In genomic region chr1:47808612-47809011, GRCh38 we compare ENCODE assay signal across 16 cellular contexts.
DNase-seq lines count a peak whose midpoint lies in the region; ATAC-seq, FAIRE-seq and TF ChIP-seq lines count a peak whose summit lies in the region.
"Had no signal": no experiment of that assay in that cellular context is flagged by ENCODE, and none has a peak within 500 bp of the region (broad histone marks: within the 10 kb centered on the region; RNA-seq: fewer than 3 reads in every experiment).

No MANE protein-coding gene starts in this region.

- no peaks in the 10 kb centered on the region for H3K9me3 Mint-ChIP-seq in MCF 10A (ENCODE audit: unreplicated experiment)

- no peaks in the 10 kb centered on the region for H4K20me1 ChIP-seq in mammary epithelial cell (ENCODE audit: insufficient read depth, low read length)
- H4K20me1 ChIP-seq: BLaER1 had no signal

- H3K9ac ChIP-seq in mammary epithelial cell (ENCODE audit: insufficient read depth, low read length) = no peak overlapping the region
- H3K9ac ChIP-seq: BLaER1 had no signal

- DNase-seq in mammary epithelial cell (peak; percentile 56), MCF 10A (ENCODE audit: unreplicated experiment) (no peak), bronchial epithelial cell (ENCODE audit: low read depth) (peak; percentile 56), foreskin keratinocyte (peak; percentile 38 to 49), NCI-H2107 treated with DMSO at 0.1 percent for 48 hours (lab: John Stamatoyannopoulos, UW; ENCODE audit: unreplicated experiment) (no peak), Kasumi-1 (lab: John Stamatoyannopoulos, UW) (no peak)
- no peak for DNase-seq in stimulated activated CD8-positive, alpha-beta memory T cell treated with anti-CD3 and anti-CD28 coated beads, Interleukin-4, amount 100 ng/mL, for 48 hours
- DNase-seq: 8988T; AML-193; Caco-2; CD8-positive, alpha-beta memory T cell; DND-41; GDM1 had no signal

- no peak for TF ChIP-seq CTCF in mammary epithelial cell (conservative IDR thresholded peaks at IDR 0.05 in 1 of 2, IDR thresholded peaks at IDR 0.05 in 1 of 2; ENCODE audit: extremely low read depth in 1 of 2, insufficient read depth in 1 of 2, low read depth in 1 of 2, low read length in 2 of 2)
- TF ChIP-seq CTCF in MCF 10A (IDR thresholded peaks at IDR 0.05; ENCODE audit: unreplicated experiment) = no peak
- TF ChIP-seq CTCF in bronchial epithelial cell (IDR thresholded peaks at IDR 0.05; ENCODE audit: insufficient read depth, low read length, severe bottlenecking) = no peak
- no peak for TF ChIP-seq CTCF in foreskin keratinocyte (conservative IDR thresholded peaks at IDR 0.05)

- peak; percentile 64 for ATAC-seq in foreskin keratinocyte
- ATAC-seq: HCT116 had no signal

- no peak overlapping the region for H3K27ac ChIP-seq in mammary epithelial cell (ENCODE audit: insufficient read depth, low read depth, low read length)
- H3K27ac ChIP-seq in foreskin keratinocyte = no peak overlapping the region
- H3K27ac ChIP-seq: BLaER1 had no signal

- H3K4me1 Mint-ChIP-seq in MCF 10A (ENCODE audit: insufficient read depth, unreplicated experiment) = peaks cover 24% of the 10 kb centered on the region
- H3K4me1 Mint-ChIP-seq: CD8-positive, alpha-beta memory T cell had no signal

- H3K4me3 Mint-ChIP-seq in MCF 10A (ENCODE audit: unreplicated experiment) = no peak overlapping the region

- no peaks in the 10 kb centered on the region for H3K36me3 ChIP-seq in mammary epithelial cell (ENCODE audit: insufficient read depth, low read length)
- H3K36me3 ChIP-seq in bronchial epithelial cell (ENCODE audit: control insufficient read depth, insufficient read depth, low read length) = no peaks in the 10 kb centered on the region
- H3K36me3 ChIP-seq: BLaER1 had no signal

- FAIRE-seq in bronchial epithelial cell (lab: Jason Lieb, UNC) = no peak
- FAIRE-seq: H54 had no signal

- no peaks in the 10 kb centered on the region for H3K36me3 Mint-ChIP-seq in MCF 10A (ENCODE audit: insufficient read depth, unreplicated experiment)
- H3K36me3 Mint-ChIP-seq: CD8-positive, alpha-beta memory T cell had no signal

- BruUV-seq in mammary epithelial cell (replicated peaks; lab: Mats Ljungman, UMichigan) = no TSS peak
- no TSS peak for BruUV-seq in MCF 10A (replicated peaks; lab: Mats Ljungman, UMichigan)

- 83% methylated on average over 2 of the region's 2 CpGs for WGBS in mammary epithelial cell (ENCODE audit: low coverage, missing lambda C conversion rate)

- CTCF ChIA-PET in mammary epithelial cell (lab: Charles Lee; ENCODE audit: low non-redundant PET) = no interaction called here
- CTCF ChIA-PET in MCF 10A (lab: Yijun Ruan, JAX) = interaction anchor here (0.6 to 0.7 kb wide), 2 partner anchors 48 to 82 kb away, joined by 3 read pairs; no protein-coding TSS in a partner anchor

- no peaks in the 10 kb centered on the region for H3K79me2 ChIP-seq in mammary epithelial cell (ENCODE audit: insufficient read depth, low read length)

- dilution Hi-C loops in mammary epithelial cell (cut with HindIII; ENCODE audit: low sequenced_read_pairs) = no loop called here

- H3K27me3 ChIP-seq in mammary epithelial cell (ENCODE audit: insufficient read depth, low read length) (no peaks in the 10 kb centered on the region), bronchial epithelial cell (ENCODE audit: control insufficient read depth, insufficient read depth, low read length) (no peaks in the 10 kb centered on the region), foreskin keratinocyte (no peaks in the 10 kb centered on the region)
- H3K27me3 ChIP-seq: BLaER1 had no signal

- H3K4me1 ChIP-seq in mammary epithelial cell (ENCODE audit: insufficient read depth, low read length) (peaks cover 12% of the 10 kb centered on the region), foreskin keratinocyte (no peaks in the 10 kb centered on the region)
- H3K4me1 ChIP-seq: Caco-2 had no signal

- H3K9me3 ChIP-seq in mammary epithelial cell (replicated peaks; ENCODE audit: insufficient read depth, low read length) = no peaks in the 10 kb centered on the region
- H3K9me3 ChIP-seq: BLaER1, Caco-2 had no signal

- no peak overlapping the region for H3K4me2 ChIP-seq in mammary epithelial cell (ENCODE audit: insufficient read depth, low read depth, low read length)
- H3K4me2 ChIP-seq: BLaER1 had no signal

- H3K27ac Mint-ChIP-seq in MCF 10A (ENCODE audit: low read depth, unreplicated experiment) = no peak overlapping the region
- H3K27ac Mint-ChIP-seq: CD8-positive, alpha-beta memory T cell had no signal

- no peak overlapping the region for H3K4me3 ChIP-seq in mammary epithelial cell (replicated peaks in 1 of 3; ENCODE audit: insufficient read depth in 1 of 3, low read depth in 2 of 3, low read length in 3 of 3)
- H3K4me3 ChIP-seq in bronchial epithelial cell (ENCODE audit: low read depth, low read length) = no peak overlapping the region
- H3K4me3 ChIP-seq: BLaER1 had no signal

- intact Hi-C loops in mammary epithelial cell (cut with micrococcal nuclease) = no loop called here
- intact Hi-C loops in MCF 10A (cut with micrococcal nuclease) = no loop called here

- in situ Hi-C loops in mammary epithelial cell (cut with MboI; ENCODE audit: low sequenced_read_pairs in 2 of 2) = no loop called here

- no peak overlapping the region for H2AFZ ChIP-seq in mammary epithelial cell (ENCODE audit: low read depth, low read length)

- H3K27me3 Mint-ChIP-seq in MCF 10A (ENCODE audit: insufficient read depth, unreplicated experiment) = no peaks in the 10 kb centered on the region

- POLR2A ChIA-PET in MCF 10A (lab: Yijun Ruan, JAX) = interaction anchor here (0.8 kb wide), 1 partner anchor 595 kb away, joined by 3 read pairs; no protein-coding TSS in a partner anchor

Comparison
In these comparisons a context has a peak if more than half of its experiments do, and no peak if none do; other contexts are left out.
1. DNase-seq: peak in mammary epithelial cell (single experiment), bronchial epithelial cell (single experiment) and foreskin keratinocyte (2 of 2); none in MCF 10A (single experiment), NCI-H2107 treated with DMSO at 0.1 percent for 48 hours (single experiment), stimulated activated CD8-positive, alpha-beta memory T cell treated with anti-CD3 and anti-CD28 coated beads, Interleukin-4, amount 100 ng/mL, for 48 hours (single experiment) and Kasumi-1 (0 of 2).